Comparison of ENCODE assay signal across 22 cellular contexts in the genomic region with DNA sequence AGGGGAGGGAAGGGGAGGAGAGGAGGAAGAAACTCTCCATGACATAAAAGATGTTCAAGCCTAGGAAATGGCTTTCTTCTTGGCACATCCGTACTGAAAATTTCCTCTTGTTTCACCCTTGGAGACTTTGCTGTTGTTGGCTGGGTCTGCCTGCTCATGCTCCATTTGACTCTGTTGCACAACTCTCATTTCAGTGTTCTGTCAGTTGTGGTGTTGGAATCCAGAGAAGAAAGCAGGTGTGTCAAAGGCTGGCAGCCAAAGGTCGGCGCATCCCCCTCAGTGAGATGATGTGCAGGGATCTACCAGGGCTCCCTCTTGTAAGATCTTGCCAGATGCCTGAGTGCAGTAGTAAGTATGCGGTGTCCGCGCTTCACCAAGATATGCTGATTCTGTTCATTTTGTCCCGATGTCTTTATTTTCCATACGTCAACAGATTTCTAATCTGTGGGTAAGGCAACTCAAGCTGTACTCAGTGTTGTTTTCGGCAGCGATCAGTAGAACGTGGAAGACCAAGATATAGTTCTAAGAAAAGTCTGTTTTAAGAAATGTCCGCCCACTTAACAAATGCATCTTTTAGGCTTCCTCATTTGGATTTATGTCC.
"Had no signal": no experiment of that assay in that cellular context is flagged by ENCODE, and none has a peak within 500 bp of the region (broad histone marks: within the 10 kb centered on the region; RNA-seq: fewer than 3 reads in every experiment).

No MANE protein-coding gene starts in this region.

- H3K36me3 ChIP-seq: left lung, spleen, upper lobe of right lung had no signal

- H3K4me1 ChIP-seq: left lung, sigmoid colon, spleen, upper lobe of right lung had no signal

- DNase-seq: activated B cell treated with CpG ODN at 0.5 μM for 24 hours; activated CD4-positive, alpha-beta memory T cell treated with anti-CD3 and anti-CD28 coated beads for 36 hours; activated CD4-positive, alpha-beta T cell treated with anti-CD3 and anti-CD28 coated beads for 4 hours; activated naive CD4-positive, alpha-beta T cell; activated naive CD8-positive, alpha-beta T cell treated with anti-CD3 and anti-CD28 coated beads for 36 hours; activated T-cell treated with anti-CD3 and anti-CD28 coated beads, Interleukin-2, amount 50 U/mL, for 1 hour; amygdala; cortex of kidney; hippocampal formation; left lung; occipital lobe; sigmoid colon; spleen; stimulated activated CD8-positive, alpha-beta memory T cell treated with anti-CD3 and anti-CD28 coated beads, Interleukin-4, amount 100 ng/mL, for 48 hours; stimulated activated naive CD4-positive, alpha-beta T cell; T-helper 1 cell; T-helper 9 cell; upper lobe of right lung had no signal

- FAIRE-seq: endometrium, keratinocyte had no signal

- H3K27ac ChIP-seq: left lung, sigmoid colon, spleen, upper lobe of right lung had no signal

- H3K4me3 ChIP-seq: left lung, sigmoid colon, spleen, upper lobe of right lung had no signal

- ATAC-seq: activated T-helper 17 cell treated with anti-CD3 and anti-CD28 coated beads, Interleukin-2, amount 50 U/mL, for 72 hours; esophagus mucosa; left lung; upper lobe of right lung had no signal

- H3K27me3 ChIP-seq: left lung, sigmoid colon, spleen, upper lobe of right lung had no signal

- H3K9me3 ChIP-seq: sigmoid colon, upper lobe of right lung had no signal
